Comparison of ENCODE assay signal across 19 cellular contexts in the genomic region with DNA sequence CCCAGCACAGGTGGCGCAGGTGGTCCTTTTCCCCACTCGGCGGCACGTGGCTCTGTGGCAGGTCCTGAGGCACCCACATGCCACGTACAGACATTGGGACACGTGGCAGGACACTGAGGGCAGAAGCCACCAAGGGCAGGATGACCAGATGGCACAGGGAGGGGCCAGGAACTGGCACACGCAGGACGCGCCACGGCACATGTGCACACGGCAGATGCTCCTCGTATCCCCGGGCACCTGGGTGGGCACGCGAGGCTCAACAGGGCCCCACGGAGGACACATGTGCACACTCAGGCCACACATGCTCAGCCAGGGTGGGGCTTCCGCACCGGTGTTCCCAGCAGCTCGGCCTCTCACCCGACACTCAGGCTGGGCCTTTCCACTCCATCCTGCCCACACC.
"Had no signal": no experiment of that assay in that cellular context is flagged by ENCODE, and none has a peak within 500 bp of the region (broad histone marks: within the 10 kb centered on the region; RNA-seq: fewer than 3 reads in every experiment).

No MANE protein-coding gene starts in this region.

- ATAC-seq: effector memory CD8-positive, alpha-beta T cell; foreskin keratinocyte; gastroesophageal sphincter; left cardiac atrium; left lung; left ventricle myocardium superior; mucosa of descending colon had no signal

- DNase-seq: colonic mucosa; cortex of kidney; effector CD8-positive, alpha-beta T cell; effector memory CD8-positive, alpha-beta T cell; foreskin keratinocyte; heart left ventricle; hippocampal formation; left cardiac atrium; left lung; left ventricle myocardium superior; lower lobe of right lung; mesenchymal stem cell; mucosa of descending colon had no signal

- H3K27ac ChIP-seq: colonic mucosa, esophagus muscularis mucosa, foreskin keratinocyte, gastroesophageal sphincter, heart left ventricle, left lung, lower lobe of right lung had no signal

- FAIRE-seq: endothelial cell of umbilical vein, frontal cortex, islet of Langerhans, keratinocyte had no signal

- H3K36me3 ChIP-seq: colonic mucosa, left lung, lower lobe of right lung had no signal

- H3K27me3 ChIP-seq: colonic mucosa, esophagus muscularis mucosa, gastroesophageal sphincter, heart left ventricle, left lung had no signal

- H3K4me1 ChIP-seq: colonic mucosa, foreskin keratinocyte, gastroesophageal sphincter, heart left ventricle, left lung, lower lobe of right lung had no signal

- H3K4me3 ChIP-seq: colonic mucosa, esophagus muscularis mucosa, gastroesophageal sphincter, heart left ventricle, left lung, lower lobe of right lung, mucosa of descending colon had no signal

- H3K9me3 ChIP-seq: colonic mucosa, esophagus muscularis mucosa, gastroesophageal sphincter, heart left ventricle, left lung, lower lobe of right lung, mucosa of descending colon had no signal
